In genomic region chr12:94769746-94770396, GRCh38 we compare ENCODE assay signal across 2 cellular contexts.
TF ChIP-seq lines count a peak whose summit lies in the region.

No MANE protein-coding gene starts in this region.

TF ChIP-seq in GM12878, 131 proteins besides CTCF, POLR2A, EP300 and RAD21:
- TF ChIP-seq NKRF (conservative IDR thresholded peaks at IDR 0.05) (no peak), CHD4 (IDR thresholded peaks at IDR 0.05) (no peak), PKNOX1 (IDR thresholded peaks at IDR 0.05) (peak; percentile 25; the same call in 1 of the 2 replicates), FOXM1 (IDR thresholded peaks at IDR 0.05; ENCODE audit: low read depth, low read length) (no peak), RELA (IDR thresholded peaks at IDR 0.05; ENCODE audit: borderline replicate concordance, partially characterized antibody) (no peak), EED (IDR thresholded peaks at IDR 0.05; ENCODE audit: low read depth) (0 out of 2 replicates have a peak, but pooled peaks have one; percentile 37), ZSCAN29 (IDR thresholded peaks at IDR 0.05) (no peak), RUNX3 (IDR thresholded peaks at IDR 0.05; ENCODE audit: low read length) (peak; percentile 42; the same call in 1 of the 2 replicates), MTA3 (IDR thresholded peaks at IDR 0.05; ENCODE audit: borderline replicate concordance, low read length) (no peak), YY1 (IDR thresholded peaks at IDR 0.05; ENCODE audit: low read depth, low read length) (0 out of 2 replicates have a peak, but pooled peaks have one; percentile 27)

TF ChIP-seq in GM23338, 12 proteins besides CTCF, POLR2A, EP300 and RAD21:
- TF ChIP-seq STAT1 (IDR thresholded peaks at IDR 0.05; ENCODE audit: unreplicated experiment) (no peak), REST (IDR thresholded peaks at IDR 0.05; ENCODE audit: unreplicated experiment) (no peak), NANOG (IDR thresholded peaks at IDR 0.05; ENCODE audit: borderline replicate concordance) (no peak), ZNF114 (CRISPR knock-in tag; IDR thresholded peaks at IDR 0.05) (no peak), EZH2 (IDR thresholded peaks at IDR 0.05; ENCODE audit: low read depth, unreplicated experiment) (no peak), EZH2phosphoT487 (IDR thresholded peaks at IDR 0.05; ENCODE audit: unreplicated experiment) (no peak), JUNB (IDR thresholded peaks at IDR 0.05; ENCODE audit: unreplicated experiment) (no peak), ZNF462 (CRISPR knock-in tag; IDR thresholded peaks at IDR 0.05) (no peak), CREB1 (CRISPR knock-in tag; IDR thresholded peaks at IDR 0.05; ENCODE audit: low read depth) (no peak), ZNF331 (CRISPR knock-in tag; IDR thresholded peaks at IDR 0.05; ENCODE audit: low read depth) (no peak), ETS1 (IDR thresholded peaks at IDR 0.05) (no peak), POLR2AphosphoS5 (IDR thresholded peaks at IDR 0.05; ENCODE audit: low read depth) (no peak)
TF ChIP-seq in GM23338: peak in this region for 0.
